ENCODE assay signal across 1 cellular context in the genomic region with DNA sequence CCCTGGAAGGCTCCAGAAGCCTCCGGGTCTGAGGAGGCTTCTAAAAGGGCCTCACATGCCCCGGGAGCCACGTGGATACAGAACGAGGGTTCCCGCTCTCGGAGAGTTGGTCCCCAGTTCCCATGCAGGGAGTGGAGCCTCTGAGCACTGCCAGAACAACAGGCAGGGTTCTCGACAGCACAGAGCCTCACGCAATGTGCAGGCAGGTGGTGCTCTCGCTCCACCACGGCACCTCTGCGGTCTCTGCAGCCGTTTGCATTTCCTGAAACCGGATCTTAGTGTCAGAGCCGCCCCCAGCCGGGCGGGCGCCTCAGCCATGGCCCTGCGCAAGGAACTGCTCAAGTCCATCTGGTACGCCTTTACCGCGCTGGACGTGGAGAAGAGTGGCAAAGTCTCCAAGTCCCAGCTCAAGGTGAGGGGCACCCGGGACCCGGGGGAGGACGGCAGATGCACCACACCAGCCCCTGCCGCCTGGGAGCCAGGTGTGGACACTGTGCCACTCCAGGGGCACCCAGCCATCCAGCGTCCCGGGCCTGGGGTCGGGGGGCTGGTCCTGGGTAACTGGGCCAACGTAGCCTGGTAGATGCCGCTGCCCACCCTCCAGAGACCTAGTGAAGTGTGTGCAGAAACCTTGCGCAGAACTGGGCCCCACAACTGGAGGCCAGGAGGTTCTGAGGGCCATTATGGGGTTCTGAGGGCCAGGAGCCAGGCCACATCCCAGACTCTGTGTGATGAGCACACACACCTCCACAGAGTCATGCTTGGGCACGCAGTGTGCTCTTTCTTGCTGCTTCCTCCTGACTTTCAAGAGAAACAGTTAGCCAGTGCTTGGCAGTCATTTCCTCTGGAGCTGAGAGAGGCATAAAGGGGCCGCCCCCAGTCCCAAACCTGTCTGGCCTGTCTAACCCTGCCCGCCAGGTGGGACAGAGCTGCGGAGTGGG.
A peak's percentile ranks its signal among the peaks of the same experiment; 100 is the strongest.
TF ChIP-seq lines count a peak whose summit lies in the region.

A gene with protein sequence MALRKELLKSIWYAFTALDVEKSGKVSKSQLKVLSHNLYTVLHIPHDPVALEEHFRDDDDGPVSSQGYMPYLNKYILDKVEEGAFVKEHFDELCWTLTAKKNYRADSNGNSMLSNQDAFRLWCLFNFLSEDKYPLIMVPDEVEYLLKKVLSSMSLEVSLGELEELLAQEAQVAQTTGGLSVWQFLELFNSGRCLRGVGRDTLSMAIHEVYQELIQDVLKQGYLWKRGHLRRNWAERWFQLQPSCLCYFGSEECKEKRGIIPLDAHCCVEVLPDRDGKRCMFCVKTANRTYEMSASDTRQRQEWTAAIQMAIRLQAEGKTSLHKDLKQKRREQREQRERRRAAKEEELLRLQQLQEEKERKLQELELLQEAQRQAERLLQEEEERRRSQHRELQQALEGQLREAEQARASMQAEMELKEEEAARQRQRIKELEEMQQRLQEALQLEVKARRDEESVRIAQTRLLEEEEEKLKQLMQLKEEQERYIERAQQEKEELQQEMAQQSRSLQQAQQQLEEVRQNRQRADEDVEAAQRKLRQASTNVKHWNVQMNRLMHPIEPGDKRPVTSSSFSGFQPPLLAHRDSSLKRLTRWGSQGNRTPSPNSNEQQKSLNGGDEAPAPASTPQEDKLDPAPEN (plus strand): TSS at position 278 of the 941 bp plus-strand sequence. CDS start 39 bp downstream, at position 317.

TF ChIP-seq in GM12878, 131 proteins besides CTCF, POLR2A, EP300 and RAD21 (continued from another document):
- no peak; a peak in 1 of 4 replicates for TF ChIP-seq CEBPB (IDR thresholded peaks at IDR 0.05; ENCODE audit: borderline replicate concordance in 1 of 2, low read depth in 2 of 2, low read length in 2 of 2)
- TF ChIP-seq RBBP5 (conservative IDR thresholded peaks at IDR 0.05), result no peak
- peak; percentile 95 for TF ChIP-seq SMC3 (IDR thresholded peaks at IDR 0.05; ENCODE audit: borderline replicate concordance, low read length)
- no peak for TF ChIP-seq MEF2B (IDR thresholded peaks at IDR 0.05; ENCODE audit: partially characterized antibody, poor library complexity, severe bottlenecking)
- peak in 1 of 2 experiments; percentile 68; a peak in 1 of 4 replicates for TF ChIP-seq ETV6 (conservative IDR thresholded peaks at IDR 0.05 in 1 of 2, IDR thresholded peaks at IDR 0.05 in 1 of 2; ENCODE audit: borderline replicate concordance in 1 of 2, low read depth in 1 of 2)
- TF ChIP-seq HDAC6 (IDR thresholded peaks at IDR 0.05; ENCODE audit: unreplicated experiment), result no peak
- TF ChIP-seq, protein P1, sequence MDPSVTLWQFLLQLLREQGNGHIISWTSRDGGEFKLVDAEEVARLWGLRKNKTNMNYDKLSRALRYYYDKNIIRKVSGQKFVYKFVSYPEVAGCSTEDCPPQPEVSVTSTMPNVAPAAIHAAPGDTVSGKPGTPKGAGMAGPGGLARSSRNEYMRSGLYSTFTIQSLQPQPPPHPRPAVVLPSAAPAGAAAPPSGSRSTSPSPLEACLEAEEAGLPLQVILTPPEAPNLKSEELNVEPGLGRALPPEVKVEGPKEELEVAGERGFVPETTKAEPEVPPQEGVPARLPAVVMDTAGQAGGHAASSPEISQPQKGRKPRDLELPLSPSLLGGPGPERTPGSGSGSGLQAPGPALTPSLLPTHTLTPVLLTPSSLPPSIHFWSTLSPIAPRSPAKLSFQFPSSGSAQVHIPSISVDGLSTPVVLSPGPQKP (IDR thresholded peaks at IDR 0.05; ENCODE audit: low read depth, low read length), result peak; percentile 44
- TF ChIP-seq SRF (IDR thresholded peaks at IDR 0.05; ENCODE audit: low read depth in 2 of 2, low read length in 2 of 2), result no peak
- TF ChIP-seq MYC (IDR thresholded peaks at IDR 0.05; ENCODE audit: insufficient read depth, insufficient read length, insufficient replicate concordance, low read length, severe bottlenecking), result no peak
- TF ChIP-seq CHD1 (IDR thresholded peaks at IDR 0.05; ENCODE audit: low read depth, low read length), result no peak
- no peak for TF ChIP-seq IRF3 (IDR thresholded peaks at IDR 0.05)
- peak; percentile 62 for TF ChIP-seq ZNF687 (IDR thresholded peaks at IDR 0.05)
- no peak for TF ChIP-seq IRF5 (IDR thresholded peaks at IDR 0.05; ENCODE audit: borderline replicate concordance)
- no peak for TF ChIP-seq WRNIP1 (IDR thresholded peaks at IDR 0.05; ENCODE audit: borderline replicate concordance, low read depth, low read length)
- peak; percentile 95 for TF ChIP-seq STAT1 (conservative IDR thresholded peaks at IDR 0.05)
- TF ChIP-seq, protein P2, sequence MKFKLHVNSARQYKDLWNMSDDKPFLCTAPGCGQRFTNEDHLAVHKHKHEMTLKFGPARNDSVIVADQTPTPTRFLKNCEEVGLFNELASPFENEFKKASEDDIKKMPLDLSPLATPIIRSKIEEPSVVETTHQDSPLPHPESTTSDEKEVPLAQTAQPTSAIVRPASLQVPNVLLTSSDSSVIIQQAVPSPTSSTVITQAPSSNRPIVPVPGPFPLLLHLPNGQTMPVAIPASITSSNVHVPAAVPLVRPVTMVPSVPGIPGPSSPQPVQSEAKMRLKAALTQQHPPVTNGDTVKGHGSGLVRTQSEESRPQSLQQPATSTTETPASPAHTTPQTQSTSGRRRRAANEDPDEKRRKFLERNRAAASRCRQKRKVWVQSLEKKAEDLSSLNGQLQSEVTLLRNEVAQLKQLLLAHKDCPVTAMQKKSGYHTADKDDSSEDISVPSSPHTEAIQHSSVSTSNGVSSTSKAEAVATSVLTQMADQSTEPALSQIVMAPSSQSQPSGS (IDR thresholded peaks at IDR 0.05; ENCODE audit: low read length), result no peak
- TF ChIP-seq PML (IDR thresholded peaks at IDR 0.05; ENCODE audit: low read length), result no peak; the same call in 1 of the 2 replicates
- no peak for TF ChIP-seq ESRRA (IDR thresholded peaks at IDR 0.05; ENCODE audit: low read length)
- TF ChIP-seq ZNF622 (IDR thresholded peaks at IDR 0.05), result no peak
- TF ChIP-seq PAX5 (IDR thresholded peaks at IDR 0.05; ENCODE audit: borderline replicate concordance, low read depth, low read length), result no peak
- TF ChIP-seq KDM1A (IDR thresholded peaks at IDR 0.05; ENCODE audit: borderline replicate concordance), result no peak
- TF ChIP-seq ZSCAN29 (IDR thresholded peaks at IDR 0.05), result peak; percentile 96
- TF ChIP-seq, protein P3, sequence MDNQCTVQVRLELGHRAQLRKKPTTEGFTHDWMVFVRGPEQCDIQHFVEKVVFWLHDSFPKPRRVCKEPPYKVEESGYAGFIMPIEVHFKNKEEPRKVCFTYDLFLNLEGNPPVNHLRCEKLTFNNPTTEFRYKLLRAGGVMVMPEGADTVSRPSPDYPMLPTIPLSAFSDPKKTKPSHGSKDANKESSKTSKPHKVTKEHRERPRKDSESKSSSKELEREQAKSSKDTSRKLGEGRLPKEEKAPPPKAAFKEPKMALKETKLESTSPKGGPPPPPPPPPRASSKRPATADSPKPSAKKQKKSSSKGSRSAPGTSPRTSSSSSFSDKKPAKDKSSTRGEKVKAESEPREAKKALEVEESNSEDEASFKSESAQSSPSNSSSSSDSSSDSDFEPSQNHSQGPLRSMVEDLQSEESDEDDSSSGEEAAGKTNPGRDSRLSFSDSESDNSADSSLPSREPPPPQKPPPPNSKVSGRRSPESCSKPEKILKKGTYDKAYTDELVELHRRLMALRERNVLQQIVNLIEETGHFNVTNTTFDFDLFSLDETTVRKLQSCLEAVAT (IDR thresholded peaks at IDR 0.05), result peak; percentile 68
- TF ChIP-seq SUPT20H (IDR thresholded peaks at IDR 0.05; ENCODE audit: borderline replicate concordance, control insufficient read depth, low read depth, low read length), result no peak
TF ChIP-seq in GM12878: peak in this region for 55.
